In genomic region chr3:53255775-53256703, GRCh38 we compare ENCODE assay signal across 8 cellular contexts. TPM values are rescaled to one million over a fixed set of nuclear protein-coding genes. Genes with fewer than 3 reads are reported as not detected.
DNase-seq lines count a peak whose midpoint lies in the region; ATAC-seq and TF ChIP-seq lines count a peak whose summit lies in the region.

TKT (minus strand) TSS chr3:53256022; CDS start chr3:53255942, 80 bp downstream.

- DNase-seq in GM10248 (ENCODE audit: extremely low spot score) (peak; percentile 99), HFF-Myc (ENCODE audit: extremely low read depth, low read depth) (no peak), NB4 (ENCODE audit: low read depth) (peak; percentile 92), right cardiac atrium (peak; percentile 90 to 96 (median 96)), putamen (ENCODE audit: low spot score) (peak; percentile 93), uterus (peak; percentile 78 to 81)

- WGBS in right cardiac atrium, result 13% methylated on average over 65 of the region's 66 CpGs

- no peaks in the 10 kb centered on the region for H3K36me3 ChIP-seq in uterus

- H3K4me1 ChIP-seq in right cardiac atrium (ENCODE audit: control insufficient read depth, insufficient read depth, low read length) (peaks cover 11% of the 10 kb centered on the region), uterus (peaks cover 0 to 12% of the 10 kb centered on the region in 2 donors)

- intact Hi-C loops in T-helper 2 cell treated with Interferon-gamma antibody and Interleukin-4, amounts not matched to agents 100 ng/mL and 5 ng/mL, for 36 hours (cut with micrococcal nuclease), result loop anchor here (1.0 to 10.0 kb wide), 8 partner anchors 19 to 571 kb away; partner anchors contain the start of genes DCP1A, GNL3, PBRM1 and PRKCD
- intact Hi-C loops in right cardiac atrium (cut with DNase I) (no loop called here), uterus (cut with DNase I; ENCODE audit: low total_unique reads) (no loop called here)

- TF ChIP-seq CTCF in GM10248 (IDR thresholded peaks at IDR 0.05; ENCODE audit: control extremely low read depth, extremely low read depth, low read depth, missing control alignments) (no peak), HFF-Myc (IDR thresholded peaks at IDR 0.05; ENCODE audit: low read depth, low read length, missing control alignments) (no peak), NB4 (IDR thresholded peaks at IDR 0.05; ENCODE audit: low read depth, low read length) (no peak), uterus (IDR thresholded peaks at IDR 0.05) (no peak)

- H3K4me3 ChIP-seq in HFF-Myc (replicated peaks; ENCODE audit: low read depth, low read length), result peak within 1 kb of the TSS; percentile 98
- peak within 1 kb of the TSS; percentile 91 for H3K4me3 ChIP-seq in NB4 (ENCODE audit: low read depth, low read length)
- H3K4me3 ChIP-seq in right cardiac atrium (ENCODE audit: low read length), result peak within 1 kb of the TSS; percentile 59
- H3K4me3 ChIP-seq in uterus, result peak within 1 kb of the TSS; percentile 82 to 86

- H3K9me3 ChIP-seq in right cardiac atrium (ENCODE audit: control insufficient read depth, low read length) (no peaks in the 10 kb centered on the region), uterus (no peaks in the 10 kb centered on the region)

- H3K27ac ChIP-seq in angular gyrus (ENCODE audit: low read depth, low read length), result peak within 1 kb of the TSS; percentile 90
- peak within 1 kb of the TSS; percentile 45 for H3K27ac ChIP-seq in right cardiac atrium (ENCODE audit: low read length)
- peak within 1 kb of the TSS; percentile 75 to 81 for H3K27ac ChIP-seq in uterus

- CTCF ChIA-PET in GM10248 (lab: Yijun Ruan, JAX), result no interaction called here

- POLR2A ChIA-PET in GM10248 (lab: Yijun Ruan, JAX), result no interaction called here

- peak; percentile 72 for TF ChIP-seq POLR2A in NB4 (IDR thresholded peaks at IDR 0.05; ENCODE audit: extremely low read depth, insufficient read length)
- TF ChIP-seq POLR2A in uterus (IDR thresholded peaks at IDR 0.05), result peak; percentile 40 to 67

- ATAC-seq in right cardiac atrium, result peak; percentile 90 to 91

- no peaks in the 10 kb centered on the region for H3K27me3 ChIP-seq in right cardiac atrium (ENCODE audit: control insufficient read depth, insufficient read depth)
- no peaks in the 10 kb centered on the region for H3K27me3 ChIP-seq in uterus

RNA-seq across cellular contexts. Expression of gene TKT, which starts in this region (rescaled TPM):
- 260 and 273 TPM in 2 replicates for total RNA-seq in T-helper 2 cell treated with Interferon-gamma antibody and Interleukin-4, amounts not matched to agents 100 ng/mL and 5 ng/mL, for 36 hours
- total RNA-seq in right cardiac atrium (10 to 100 TPM; 40.3 to 61.8 (median 42.7) TPM), uterus (100 to 1,000 TPM in 1 of 4 donors, 10 to 100 TPM in 3; 74.5 to 113 (median 84.6) TPM)
- polyA plus RNA-seq in right cardiac atrium, result 37.7 TPM
